6 cellular contexts compared by ENCODE assay signal in genomic region chr5:69527128-69527745, GRCh38.
"Had no signal": no experiment of that assay in that cellular context is flagged by ENCODE, and none has a peak within 500 bp of the region (broad histone marks: within the 10 kb centered on the region; RNA-seq: fewer than 3 reads in every experiment).

No MANE protein-coding gene starts in this region.

- DNase-seq: activated naive CD4-positive, alpha-beta T cell treated with anti-CD3 and anti-CD28 coated beads, Interleukin-2, amount 50 U/mL, for 16 hours; endodermal cell; foreskin fibroblast; glutamatergic neuron; T-helper 2 cell had no signal

- ATAC-seq: activated CD4-positive, CD25-positive, alpha-beta regulatory T cell treated with anti-CD3 and anti-CD28 coated beads, Interleukin-2, amount 50 U/mL, for 24 hours had no signal

- H3K27ac Mint-ChIP-seq: endodermal cell had no signal

- H3K9me3 Mint-ChIP-seq: endodermal cell had no signal
